8 cellular contexts compared by ENCODE assay signal in the genomic region with DNA sequence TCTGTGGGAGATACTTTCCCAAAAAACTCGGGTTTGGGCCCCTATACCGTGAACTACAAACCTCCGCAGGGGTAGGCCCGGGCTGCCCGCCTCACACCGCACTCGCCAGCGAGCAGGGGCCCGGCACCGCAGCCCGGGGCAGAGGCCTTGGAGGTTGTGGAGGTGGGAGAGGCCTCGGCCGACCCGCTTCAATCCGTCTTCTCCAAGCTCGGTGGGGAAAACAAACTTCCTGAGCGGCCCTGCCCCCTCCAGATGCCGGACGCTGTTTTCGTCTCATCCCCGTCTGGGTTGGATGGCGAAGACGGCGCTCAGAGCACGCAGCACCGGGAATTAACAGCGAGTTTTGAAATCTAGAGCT. TPM values are rescaled to one million over a fixed set of nuclear protein-coding genes. Genes with fewer than 3 reads are reported as not detected.
DNase-seq lines count a peak whose midpoint lies in the region; ATAC-seq, FAIRE-seq and TF ChIP-seq lines count a peak whose summit lies in the region.

No MANE protein-coding gene starts in this region.

- no peaks in the 10 kb centered on the region for H3K9me3 ChIP-seq in esophagus squamous epithelium
- no peaks in the 10 kb centered on the region for H3K9me3 ChIP-seq in neural progenitor cell (ENCODE audit: low read depth)
- no peaks in the 10 kb centered on the region for H3K9me3 ChIP-seq in uterus

- TF ChIP-seq POLR2A in esophagus squamous epithelium (IDR thresholded peaks at IDR 0.05): no peak
- TF ChIP-seq POLR2A in uterus (IDR thresholded peaks at IDR 0.05): no peak

- H3K36me3 ChIP-seq in esophagus squamous epithelium: no peaks in the 10 kb centered on the region
- H3K36me3 ChIP-seq in neural progenitor cell: no peaks in the 10 kb centered on the region
- no peaks in the 10 kb centered on the region for H3K36me3 ChIP-seq in uterus

- H3K27me3 ChIP-seq in esophagus squamous epithelium: no peaks in the 10 kb centered on the region
- H3K27me3 ChIP-seq in neural progenitor cell: peaks cover 9% of the 10 kb centered on the region
- no peaks in the 10 kb centered on the region for H3K27me3 ChIP-seq in uterus

- H3K27ac Mint-ChIP-seq in neural progenitor cell: no peak overlapping the region

- no peak for FAIRE-seq in HTR-8/SVneo (lab: Jason Lieb, UNC)

- H3K4me3 ChIP-seq in esophagus squamous epithelium: peak overlapping the region; percentile 70 to 96 (median 86)
- peak overlapping the region; percentile 77 for H3K4me3 ChIP-seq in neural progenitor cell
- H3K4me3 ChIP-seq in uterus: peak overlapping the region; percentile 57 to 66

- H3K9me3 Mint-ChIP-seq in neural progenitor cell: no peaks in the 10 kb centered on the region

- H3K4me2 ChIP-seq in neural progenitor cell: peak overlapping the region; percentile 88

- peaks cover 10 to 31% (median 14%) of the 10 kb centered on the region in 3 donors for H3K4me1 ChIP-seq in esophagus squamous epithelium
- peaks cover 27% of the 10 kb centered on the region for H3K4me1 ChIP-seq in neural progenitor cell
- peaks cover 0 to 3% of the 10 kb centered on the region in 2 donors for H3K4me1 ChIP-seq in uterus

- H4K20me1 ChIP-seq in neural progenitor cell (ENCODE audit: low read depth): no peaks in the 10 kb centered on the region

- peak overlapping the region; percentile 93 for H2AFZ ChIP-seq in neural progenitor cell (replicated peaks)

- peaks cover 5% of the 10 kb centered on the region for H3K27me3 Mint-ChIP-seq in neural progenitor cell (ENCODE audit: insufficient read depth, low read depth)

- intact Hi-C loops in esophagus squamous epithelium (cut with DNase I) (no loop called here), uterus (cut with DNase I; ENCODE audit: low total_unique reads) (no loop called here)

- DNase-seq in Daoy (ENCODE audit: low read depth) (peak; percentile 24), HTR-8/SVneo (ENCODE audit: insufficient read length, low spot score) (peak; percentile 41), esophagus squamous epithelium (lab: John Stamatoyannopoulos, UW) (no peak), neural progenitor cell (ENCODE audit: low spot score) (no peak), uterus (peak; percentile 29 to 38), DMS79 (lab: John Stamatoyannopoulos, UW) (no peak)
- peak; percentile 12 to 38 (median 20) for DNase-seq in activated CD8-positive, alpha-beta memory T cell treated with anti-CD3 and anti-CD28 coated beads for 48 hours (ENCODE audit: low read depth in 2 of 3, low spot score in 2 of 3)

- TF ChIP-seq CTCF in esophagus squamous epithelium (IDR thresholded peaks at IDR 0.05) (no peak), neural progenitor cell (IDR thresholded peaks at IDR 0.05) (no peak), uterus (IDR thresholded peaks at IDR 0.05) (no peak)

- peaks cover 11% of the 10 kb centered on the region for H3K36me3 Mint-ChIP-seq in neural progenitor cell

- H3K79me2 ChIP-seq in neural progenitor cell (ENCODE audit: low read depth): peaks cover 15% of the 10 kb centered on the region

- peaks cover 15% of the 10 kb centered on the region for H3F3A ChIP-seq in neural progenitor cell (ENCODE audit: low read depth)

- peak overlapping the region; percentile 84 for H3K4me3 Mint-ChIP-seq in neural progenitor cell

- H3K4me1 Mint-ChIP-seq in neural progenitor cell: peaks cover 30% of the 10 kb centered on the region

- 0% methylated on average over 3 to 15 of the region's 27 CpGs for WGBS in esophagus squamous epithelium, 2 donors

- H3K9ac ChIP-seq in neural progenitor cell: peak overlapping the region; percentile 43

- H3K27ac ChIP-seq in esophagus squamous epithelium (peak overlapping the region; percentile 86 to 97 (median 94)), neural progenitor cell (no peak overlapping the region), uterus (peak overlapping the region; percentile 93 to 95)

- peak; percentile 21 for ATAC-seq in GM21529 (IDR thresholded peaks at IDR 0.05; ENCODE audit: unreplicated experiment)

RNA-seq across cellular contexts. Expression of a gene that starts 0.4 kb away (rescaled TPM):
- 12.5 and 49.1 TPM in 2 replicates for total RNA-seq in Daoy (2014; rRNA removed; shearing (Covaris generic))
- 10 to 100 TPM; 18.7 to 34.5 (median 22.2) TPM for total RNA-seq in esophagus squamous epithelium
- total RNA-seq in neural progenitor cell (ENCODE audit: low replicate concordance): 30.5 and 44.9 TPM in 2 replicates
- 10 to 100 TPM in 3 of 4 donors, 1 to 10 TPM in 1; 3.3 to 34.8 (median 21.4) TPM for total RNA-seq in uterus

Comparison
In these comparisons a context has a peak if more than half of its experiments do, and no peak if none do; other contexts are left out.
1. DNase-seq: peak in Daoy (single experiment), HTR-8/SVneo (single experiment), activated CD8-positive, alpha-beta memory T cell treated with anti-CD3 and anti-CD28 coated beads for 48 hours (3 of 3) and uterus (2 of 2); none in esophagus squamous epithelium (single experiment), neural progenitor cell (single experiment) and DMS79 (single experiment).
2. Peak in every context shown above with its lines, with median percentiles within 50 percentile points of each other: H3K4me3 ChIP-seq.